ENCODE assay signal across 8 cellular contexts in the genomic region with DNA sequence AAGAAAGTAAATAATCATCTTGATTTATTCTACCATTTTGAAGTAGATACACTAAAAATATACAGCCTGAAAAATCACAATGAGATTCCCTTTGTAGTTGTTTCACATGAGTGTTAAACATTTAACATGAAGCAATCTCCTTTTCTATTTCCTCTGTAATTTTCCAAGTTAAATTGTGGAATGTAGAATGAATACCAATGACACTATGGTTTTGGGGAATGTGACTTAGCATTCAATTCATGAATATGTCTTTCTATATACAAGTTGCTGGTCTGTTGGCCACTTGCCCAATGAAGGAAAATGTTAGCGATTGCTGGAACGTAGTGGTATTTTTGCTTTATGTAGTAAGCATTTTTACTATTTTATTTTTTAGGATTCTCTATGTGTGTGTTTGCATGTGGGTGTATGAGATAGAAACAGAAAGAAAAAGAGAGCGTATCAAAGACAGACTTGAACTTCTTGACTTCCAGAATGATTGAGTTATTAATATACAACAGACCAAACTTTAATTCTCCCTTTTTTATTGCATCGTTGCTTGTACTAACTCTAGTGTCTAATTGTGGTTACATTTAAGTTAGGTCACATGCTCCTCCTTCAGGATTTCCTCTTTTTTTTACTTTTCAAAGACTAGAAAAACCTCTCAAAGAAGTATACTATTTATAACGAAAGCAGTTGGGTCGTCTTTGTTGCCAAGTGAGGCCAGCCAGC. TPM values are rescaled to one million over a fixed set of nuclear protein-coding genes. Genes with fewer than 3 reads are reported as not detected.
DNase-seq lines count a peak whose midpoint lies in the region; ATAC-seq, FAIRE-seq and TF ChIP-seq lines count a peak whose summit lies in the region.

No MANE protein-coding gene starts in this region.

- no peaks in the 10 kb centered on the region for H4K20me1 ChIP-seq in K562 (replicated peaks; ENCODE audit: control insufficient read depth, insufficient read depth, low read length)

- H3K27ac ChIP-seq in heart left ventricle (peak overlapping the region in 11 of 12 donors; percentile 24 to 91 (median 70)), K562 (ENCODE audit: extremely low read depth, low read depth, low read length) (no peak overlapping the region), ovary (peak overlapping the region in 1 of 2 donors; percentile 80), body of pancreas (peak overlapping the region in 2 of 4 donors; percentile 31 to 48)

- POLR2A ChIA-PET in K562 (lab: Yijun Ruan, JAX): no interaction called here

- TF ChIP-seq POLR2A in heart left ventricle (IDR thresholded peaks at IDR 0.05) (no peak), K562 (conservative IDR thresholded peaks at IDR 0.05) (no peak), ovary (IDR thresholded peaks at IDR 0.05) (no peak), body of pancreas (IDR thresholded peaks at IDR 0.05) (no peak)

- H3K36me3 ChIP-seq in heart left ventricle: peaks cover 0 to 2% (median 0%) of the 10 kb centered on the region in 9 donors
- no peaks in the 10 kb centered on the region for H3K36me3 ChIP-seq in K562 (ENCODE audit: control insufficient read depth, insufficient read depth, low read length)
- H3K36me3 ChIP-seq in ovary: no peaks in the 10 kb centered on the region
- no peaks in the 10 kb centered on the region for H3K36me3 ChIP-seq in body of pancreas (replicated peaks in 1 of 2; ENCODE audit: insufficient read depth in 1 of 2, low read depth in 2 of 2)

- DNase-seq in heart left ventricle: no peak
- DNase-seq in cardiac septum (ENCODE audit: low spot score): no peak
- peak; percentile 91 for DNase-seq in HS-27A (ENCODE audit: low read depth)
- no peak for DNase-seq in K562 (ENCODE audit: extremely low read depth in 1 of 4, low spot score in 3 of 4)
- no peak for DNase-seq in ovary
- no peak for DNase-seq in body of pancreas
- DNase-seq in OCI-M2 (lab: John Stamatoyannopoulos, UW; ENCODE audit: unreplicated experiment): no peak
- no peak for DNase-seq in nucleus accumbens (lab: John Stamatoyannopoulos, UW)

- H3K4me2 ChIP-seq in K562 (ENCODE audit: insufficient read depth, low read length): no peak overlapping the region

- no peak for TF ChIP-seq EP300 in K562 (IDR thresholded peaks at IDR 0.05; ENCODE audit: low read length)
- TF ChIP-seq EP300 in ovary (IDR thresholded peaks at IDR 0.05): no peak

- BruUV-seq in K562 (replicated peaks; lab: Mats Ljungman, UMichigan): no TSS peak

- 28 to 38% (median 36%) methylated on average over 6 of the region's 6 CpGs for whole genome bisulfite sequencing in heart left ventricle, 4 donors
- WGBS in K562 (ENCODE audit: insufficient coverage, low coverage, missing lambda C conversion rate): 49% methylated on average over 6 of the region's 6 CpGs
- WGBS in ovary, 3 donors: 3 to 4% (median 3%) methylated on average over 6 of the region's 6 CpGs
- WGBS in body of pancreas, 2 donors: 38 to 42% methylated on average over 6 of the region's 6 CpGs

- no peaks in the 10 kb centered on the region for H3K9me1 ChIP-seq in K562 (ENCODE audit: control insufficient read depth, insufficient read depth, low read length)

- H3K9ac ChIP-seq in K562 (ENCODE audit: insufficient read depth in 1 of 2, low read depth in 2 of 2, low read length in 2 of 2): no peak overlapping the region

- H3K4me3 ChIP-seq in heart left ventricle: peak overlapping the region in 11 of 12 donors; percentile 3 to 87 (median 39)
- no peak overlapping the region for H3K4me3 ChIP-seq in K562
- peak overlapping the region; percentile 21 for H3K4me3 ChIP-seq in ovary
- no peak overlapping the region for H3K4me3 ChIP-seq in body of pancreas

- CTCF ChIA-PET in K562 (lab: Yijun Ruan, JAX; ENCODE audit: low intra/inter-chr PET ratio): no interaction called here

- no peaks in the 10 kb centered on the region for H3K9me3 ChIP-seq in heart left ventricle
- no peaks in the 10 kb centered on the region for H3K9me3 ChIP-seq in K562 (replicated peaks; ENCODE audit: control insufficient read depth, insufficient read depth, low read depth, low read length)
- no peaks in the 10 kb centered on the region for H3K9me3 ChIP-seq in ovary
- H3K9me3 ChIP-seq in body of pancreas: no peaks in the 10 kb centered on the region

- no peaks in the 10 kb centered on the region for H3K27me3 ChIP-seq in heart left ventricle
- H3K27me3 ChIP-seq in K562 (ENCODE audit: control insufficient read depth in 2 of 2, insufficient read depth in 2 of 2, low read length in 2 of 2): no peaks in the 10 kb centered on the region
- no peaks in the 10 kb centered on the region for H3K27me3 ChIP-seq in ovary
- no peaks in the 10 kb centered on the region for H3K27me3 ChIP-seq in body of pancreas

- H2AFZ ChIP-seq in K562 (ENCODE audit: low read depth, low read length): no peak overlapping the region

- no peak for TF ChIP-seq RAD21 in K562 (CRISPR knock-in tag; conservative IDR thresholded peaks at IDR 0.05 in 1 of 2, IDR thresholded peaks at IDR 0.05 in 1 of 2)

- no peak for TF ChIP-seq CTCF in heart left ventricle (IDR thresholded peaks at IDR 0.05)
- no peak for TF ChIP-seq CTCF in K562 (IDR thresholded peaks at IDR 0.05 in 2 of 3, conservative IDR thresholded peaks at IDR 0.05 in 1 of 3; ENCODE audit: insufficient read depth in 2 of 3, low read depth in 1 of 3, low read length in 3 of 3)
- TF ChIP-seq CTCF in ovary (IDR thresholded peaks at IDR 0.05): no peak
- no peak for TF ChIP-seq CTCF in body of pancreas (IDR thresholded peaks at IDR 0.05)

- H3K4me1 ChIP-seq in heart left ventricle (peaks cover 0 to 47% (median 16%) of the 10 kb centered on the region in 12 donors), K562 (replicated peaks in 1 of 2; ENCODE audit: control insufficient read depth in 2 of 2, insufficient read depth in 2 of 2, low read length in 2 of 2) (peaks cover 0 to 6% of the 10 kb centered on the region in 2 experiments; a peak in 2 of 5 replicates), ovary (ENCODE audit: insufficient read depth) (peaks cover 4% of the 10 kb centered on the region), body of pancreas (peaks cover 18% of the 10 kb centered on the region)

- intact Hi-C loops in heart left ventricle (cut with DNase I): loop anchor here in 1 of 10 donors (5.0 kb wide), 1 partner anchor 106 kb away; no protein-coding TSS in a partner anchor
- intact Hi-C loops in cardiac septum (cut with DNase I): no loop called here
- intact Hi-C loops in K562 (cut with micrococcal nuclease): loop anchor here (2.0 kb wide), 1 partner anchor 46 kb away; no protein-coding TSS in a partner anchor
- intact Hi-C loops in ovary (cut with DNase I): loop anchor here in 1 of 4 donors (10.0 kb wide), 1 partner anchor 84 kb away; no protein-coding TSS in a partner anchor
- intact Hi-C loops in body of pancreas (cut with DNase I): no loop called here

- FAIRE-seq in K562 (lab: Jason Lieb, UNC): no peak

- no peaks in the 10 kb centered on the region for H3K79me2 ChIP-seq in K562 (ENCODE audit: control insufficient read depth, insufficient read depth, low read length)

- ATAC-seq in heart left ventricle (no peak), K562 (no peak), body of pancreas (no peak)

- in situ Hi-C loops in K562 (cut with MboI): loop anchor here (10.0 kb wide), 1 partner anchor 204 kb away; no protein-coding TSS in a partner anchor

TF ChIP-seq in K562, 482 proteins besides CTCF, POLR2A, EP300 and RAD21:
- TF ChIP-seq NFIC (IDR thresholded peaks at IDR 0.05) (peak; percentile 12; the same call in 1 of the 2 replicates), ZNF197 (CRISPR knock-in tag; IDR thresholded peaks at IDR 0.05; ENCODE audit: low read depth) (no peak), POLR2AphosphoS5 (IDR thresholded peaks at IDR 0.05; ENCODE audit: control insufficient read depth, insufficient read depth, low read depth, low read length) (no peak)

RNA-seq across cellular contexts. Expression of a gene that starts 5.9 kb away (rescaled TPM):
- total RNA-seq in heart left ventricle (10 to 100 TPM in 4 of 9 donors, 1 to 10 TPM in 5; 1.6 to 23.6 (median 6.6) TPM), cardiac septum (40.5 TPM), K562 (2014; rRNA removed) (0.04 and 0.41 TPM in 2 replicates), K562 (2014; rRNA removed; fragmentation: Illumina TruSeq; extraction: Trizol) (0.11 TPM in 1 of 2 replicates, not detected in the other), K562 (2015; rRNA removed; fragmentation: Illumina TruSeq; extraction: Trizol) (0.04 and 0.14 TPM in 2 replicates), K562 (2021) (0.04 and 0.11 TPM in 2 replicates), ovary (10 to 100 TPM in 3 of 7 donors, 1 to 10 TPM in 4; 5.1 to 29.4 (median 9.3) TPM), body of pancreas (1 to 10 TPM; 4.3 to 4.9 TPM)
- polyA plus RNA-seq in heart left ventricle (1 to 10 TPM in 1 of 2 donors, under 1 TPM in 1; 0.76 to 2.3 TPM), K562 (2011; rRNA removed) (0.03 and 0.14 TPM in 2 replicates), K562 (2014; fragmentation: Illumina TruSeq; extraction: Trizol) (0.04 TPM in 1 of 2 replicates, not detected in the other), K562 (2014; fragmentation: Nextera tagmentation; extraction: Ambion mirVana) (not detected), K562 (2014; rRNA removed) (not detected in 2 replicates), ovary (10 to 100 TPM in 1 of 2 donors, 1 to 10 TPM in 1; 3.8 to 11.7 TPM)
- total RNA-seq in K562 (2011; cell fraction: chromatin; rRNA removed; ENCODE audit: low replicate concordance): 0.09 TPM in 1 of 2 replicates, not detected in the other
- total RNA-seq in K562 (2011; cell fraction: nucleolus; rRNA removed): not detected in 2 replicates
- 0.99 TPM in 1 of 2 replicates, not detected in the other for total RNA-seq in K562 (2011; cell fraction: nucleoplasm; rRNA removed)
- 0.01 TPM in 1 of 2 replicates, not detected in the other for polyA plus RNA-seq in K562 (2011; cell fraction: cytosol; rRNA removed)
- 0.20 and 0.36 TPM in 2 replicates for polyA plus RNA-seq in K562 (2011; cell fraction: nucleus; rRNA removed)
- 0.07 and 0.17 TPM in 2 replicates for polyA plus RNA-seq in K562 (2012)
- polyA minus RNA-seq in K562 (2011; rRNA and poly(A)+ RNA removed): 0.14 TPM in 1 of 2 replicates, not detected in the other
- polyA minus RNA-seq in K562 (2011; cell fraction: cytosol; rRNA and poly(A)+ RNA removed): not detected in 2 replicates
- polyA minus RNA-seq in K562 (2011; cell fraction: nucleus; rRNA and poly(A)+ RNA removed): 0.13 and 0.22 TPM in 2 replicates

Comparison
In these comparisons a context has a peak if more than half of its experiments do, and no peak if none do; other contexts are left out.
1. H3K4me3 ChIP-seq: peak in heart left ventricle (11 of 12) and ovary (single experiment); none in K562 (single experiment) and body of pancreas (0 of 2).